Comparison of ENCODE assay signal across 15 cellular contexts in genomic region chr3:11239796-11240195, GRCh38. TPM values are rescaled to one million over a fixed set of nuclear protein-coding genes. Genes with fewer than 3 reads are reported as not detected.
DNase-seq lines count a peak whose midpoint lies in the region; ATAC-seq and TF ChIP-seq lines count a peak whose summit lies in the region.
"Had no signal": no experiment of that assay in that cellular context is flagged by ENCODE, and none has a peak within 500 bp of the region (broad histone marks: within the 10 kb centered on the region; RNA-seq: fewer than 3 reads in every experiment).

No MANE protein-coding gene starts in this region.

- H3K36me3 ChIP-seq in breast epithelium, result no peaks in the 10 kb centered on the region
- H3K36me3 ChIP-seq in RWPE2 (ENCODE audit: low read depth), result peaks cover 8% of the 10 kb centered on the region; the same call in 1 of the 2 replicates
- H3K36me3 ChIP-seq: BE2C, Peyer's patch had no signal

- H3K9me3 ChIP-seq in breast epithelium (no peaks in the 10 kb centered on the region), RWPE2 (ENCODE audit: severe bottlenecking) (no peaks in the 10 kb centered on the region)
- H3K9me3 ChIP-seq: BE2C, Peyer's patch had no signal

- no peak overlapping the region for H3K27ac ChIP-seq in breast epithelium
- peak overlapping the region; percentile 100 for H3K27ac ChIP-seq in RWPE2 (ENCODE audit: poor library complexity, severe bottlenecking)
- H3K27ac ChIP-seq in epithelial cell of prostate, result peak overlapping the region; percentile 96
- H3K27ac ChIP-seq: Peyer's patch had no signal

- TF ChIP-seq CTCF in MCF 10A (IDR thresholded peaks at IDR 0.05; ENCODE audit: unreplicated experiment) (no peak), breast epithelium (IDR thresholded peaks at IDR 0.05) (no peak), RWPE2 (IDR thresholded peaks at IDR 0.05; ENCODE audit: poor library complexity, severe bottlenecking) (no peak)

- H3K4me3 ChIP-seq in breast epithelium (no peak overlapping the region), RWPE2 (ENCODE audit: severe bottlenecking) (no peak overlapping the region)
- H3K4me3 ChIP-seq: Peyer's patch had no signal

- POLR2A ChIA-PET in MCF 10A (lab: Yijun Ruan, JAX), result interaction anchor here (0.7 to 5.5 kb wide), 6 partner anchors 8 to 404 kb away, joined by 3 to 35 read pairs (median 3); partner anchors contain the start of gene VGLL4

- H3K27me3 Mint-ChIP-seq in MCF 10A (ENCODE audit: insufficient read depth, unreplicated experiment), result no peaks in the 10 kb centered on the region

- no peak for TF ChIP-seq POLR2A in breast epithelium (IDR thresholded peaks at IDR 0.05)

- no peak overlapping the region for H3K4me3 Mint-ChIP-seq in MCF 10A (ENCODE audit: unreplicated experiment)
- H3K4me3 Mint-ChIP-seq: CD4-positive, alpha-beta memory T cell had no signal

- H3K9me3 Mint-ChIP-seq in MCF 10A (ENCODE audit: unreplicated experiment), result no peaks in the 10 kb centered on the region

- H3K4me1 ChIP-seq in breast epithelium (no peaks in the 10 kb centered on the region), RWPE2 (ENCODE audit: insufficient read depth, poor library complexity, severe bottlenecking) (peaks cover 37% of the 10 kb centered on the region)
- H3K4me1 ChIP-seq: BE2C, Peyer's patch had no signal

- intact Hi-C loops in MCF 10A (cut with micrococcal nuclease), result loop anchor here (5.0 kb wide), 1 partner anchor 33 kb away; the partner anchor contains the start of gene ATG7
- intact Hi-C loops in breast epithelium (cut with DNase I; ENCODE audit: low total_unique reads), result no loop called here

- DNase-seq in MCF 10A (ENCODE audit: unreplicated experiment), result no peak
- DNase-seq in breast epithelium (ENCODE audit: low spot score in 2 of 2), result no peak
- DNase-seq in RWPE2 (ENCODE audit: low spot score), result no peak
- DNase-seq in epithelial cell of prostate (ENCODE audit: low read depth, low spot score), result no peak
- no peak for DNase-seq in DMS 273 (lab: John Stamatoyannopoulos, UW; ENCODE audit: unreplicated experiment)
- no peak for DNase-seq in NCI-H2227 (lab: John Stamatoyannopoulos, UW; ENCODE audit: unreplicated experiment)
- DNase-seq in Kasumi-1 (lab: John Stamatoyannopoulos, UW), result no peak
- DNase-seq: BE2C; CD4-positive, alpha-beta memory T cell; NCI-H1048; NCI-H146; NCI-H2107; NCI-H69; Peyer's patch; SHP77 had no signal

- CTCF ChIA-PET in MCF 10A (lab: Yijun Ruan, JAX), result interaction anchor here (0.9 to 1.2 kb wide), 3 partner anchors 13 to 179 kb away, joined by 3 to 4 read pairs (median 3); no protein-coding TSS in a partner anchor

- no peaks in the 10 kb centered on the region for H3K36me3 Mint-ChIP-seq in MCF 10A (ENCODE audit: insufficient read depth, unreplicated experiment)
- H3K36me3 Mint-ChIP-seq: CD4-positive, alpha-beta memory T cell had no signal

- H3K27me3 ChIP-seq in breast epithelium (no peaks in the 10 kb centered on the region), RWPE2 (ENCODE audit: insufficient read depth, poor library complexity, severe bottlenecking) (no peaks in the 10 kb centered on the region)
- H3K27me3 ChIP-seq: BE2C, Peyer's patch had no signal

- peaks cover 30% of the 10 kb centered on the region for H3K4me1 Mint-ChIP-seq in MCF 10A (ENCODE audit: insufficient read depth, unreplicated experiment)

- peak overlapping the region; percentile 82 for H3K27ac Mint-ChIP-seq in MCF 10A (ENCODE audit: low read depth, unreplicated experiment)

- no peak for ATAC-seq in RWPE2 (ENCODE audit: low read depth)

- no TSS peak for BruUV-seq in MCF 10A (replicated peaks; lab: Mats Ljungman, UMichigan)

RNA-seq across cellular contexts. Expression of gene ATG7, which starts 32.4 kb away (rescaled TPM):
- total RNA-seq in MCF 10A (2022), result 52.3 and 54.0 TPM in 2 replicates
- total RNA-seq in breast epithelium, result 10 to 100 TPM; 64.9 to 81.9 (median 75.5) TPM

Comparison
In these comparisons a context has a peak if more than half of its experiments do, and no peak if none do; other contexts are left out.
1. H3K27ac ChIP-seq: peak in RWPE2 (single experiment) and epithelial cell of prostate (single experiment); none in breast epithelium (0 of 2).